In genomic region chr16:22081050-22081449, GRCh38 we compare ENCODE assay signal across 23 cellular contexts. TPM values are rescaled to one million over a fixed set of nuclear protein-coding genes. Genes with fewer than 3 reads are reported as not detected.
"Had no signal": no experiment of that assay in that cellular context is flagged by ENCODE, and none has a peak within 500 bp of the region (broad histone marks: within the 10 kb centered on the region; RNA-seq: fewer than 3 reads in every experiment).

No MANE protein-coding gene starts in this region.

- H3K36me3 Mint-ChIP-seq: type B pancreatic cell had no signal

- H3K4me3 Mint-ChIP-seq: memory B cell; naive thymus-derived CD4-positive, alpha-beta T cell; natural killer cell treated with Interleukin-12 subunit alpha and Interleukin-12 subunit beta and Interleukin-15 and Interleukin-18, amount 100 ng/mL, for 72 hours; stimulated activated memory B cell treated with anti-CD40 and anti-IgM and Interleukin-4, amounts not matched to agents 10 μg/mL and 1 μg/mL and 100 μg/mL, for 72 hours; type B pancreatic cell had no signal

- H3K4me1 Mint-ChIP-seq: memory B cell; stimulated activated memory B cell treated with anti-CD40 and anti-IgM and Interleukin-4, amounts not matched to agents 10 μg/mL and 1 μg/mL and 100 μg/mL, for 72 hours had no signal

- H3K27ac Mint-ChIP-seq: memory B cell; naive thymus-derived CD4-positive, alpha-beta T cell; natural killer cell treated with Interleukin-12 subunit alpha and Interleukin-12 subunit beta and Interleukin-15 and Interleukin-18, amount 100 ng/mL, for 72 hours; progenitor cell of endocrine pancreas; stimulated activated memory B cell treated with anti-CD40 and anti-IgM and Interleukin-4, amounts not matched to agents 10 μg/mL and 1 μg/mL and 100 μg/mL, for 72 hours; type B pancreatic cell had no signal

- ATAC-seq: mucosa of descending colon; naive thymus-derived CD4-positive, alpha-beta T cell; natural killer cell treated with Interleukin-12 subunit alpha and Interleukin-12 subunit beta and Interleukin-15 and Interleukin-18, amount 100 ng/mL, for 72 hours; right lobe of liver; stimulated activated memory B cell treated with anti-CD40 and anti-IgM and Interleukin-4, amounts not matched to agents 10 μg/mL and 1 μg/mL and 100 μg/mL, for 72 hours had no signal

- H3K9me3 Mint-ChIP-seq: memory B cell; naive thymus-derived CD4-positive, alpha-beta T cell; natural killer cell treated with Interleukin-12 subunit alpha and Interleukin-12 subunit beta and Interleukin-15 and Interleukin-18, amount 100 ng/mL, for 72 hours; stimulated activated memory B cell treated with anti-CD40 and anti-IgM and Interleukin-4, amounts not matched to agents 10 μg/mL and 1 μg/mL and 100 μg/mL, for 72 hours; type B pancreatic cell had no signal

- H3K27me3 Mint-ChIP-seq: memory B cell; naive thymus-derived CD4-positive, alpha-beta T cell; natural killer cell treated with Interleukin-12 subunit alpha and Interleukin-12 subunit beta and Interleukin-15 and Interleukin-18, amount 100 ng/mL, for 72 hours; progenitor cell of endocrine pancreas; stimulated activated memory B cell treated with anti-CD40 and anti-IgM and Interleukin-4, amounts not matched to agents 10 μg/mL and 1 μg/mL and 100 μg/mL, for 72 hours; type B pancreatic cell had no signal

- DNase-seq: islet precursor cell; left ventricle myocardium inferior; midbrain; mucosa of descending colon; naive thymus-derived CD4-positive, alpha-beta T cell; ovary; right lobe of liver; stimulated activated CD4-positive, alpha-beta T cell treated with anti-CD3 and anti-CD28 coated beads, Interleukin-1b, Interleukin-23, amount 100 ng/mL, for 48 hours; stimulated activated CD4-positive, alpha-beta T cell treated with anti-CD3 and anti-CD28 coated beads, Interleukin-2, amount 100 ng/mL, for 48 hours; stimulated activated CD4-positive, alpha-beta T cell treated with anti-CD3 and anti-CD28 coated beads, Interleukin-4, amount 100 ng/mL, for 4 hours; stimulated activated CD8-positive, alpha-beta memory T cell treated with anti-CD3 and anti-CD28 coated beads, Interleukin-4, amount 100 ng/mL, for 48 hours; stimulated activated naive CD4-positive, alpha-beta T cell treated with Interleukin-2 at 50 U/mL for 16 hours; substantia nigra; uterus had no signal

RNA-seq across cellular contexts. Expression of gene VWA3A, which starts 11.3 kb away (rescaled TPM):
- total RNA-seq: myocyte, pulmonary artery endothelial cell, right atrium auricular region, smooth muscle cell had no signal
